In the genomic region with DNA sequence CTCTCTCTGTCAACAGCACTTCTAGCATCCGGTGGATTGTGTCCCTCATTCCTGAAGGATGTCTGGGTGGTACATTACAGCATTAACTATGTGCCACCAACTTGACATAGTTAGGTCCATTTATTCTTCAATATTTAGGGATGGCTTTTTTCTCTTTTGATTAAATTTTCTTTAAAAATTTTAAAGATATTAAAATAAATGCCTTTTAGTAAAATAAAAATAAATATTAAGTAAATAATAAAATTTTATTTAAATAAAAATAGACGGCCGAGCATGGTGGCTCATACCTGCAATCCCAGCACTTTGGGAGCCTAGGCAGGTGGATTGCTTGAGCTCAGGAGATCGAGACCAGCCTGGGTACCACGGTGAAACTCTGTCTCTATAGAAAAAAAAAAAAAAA, we compare ENCODE assay signal across 38 cellular contexts. TPM values are rescaled to one million over a fixed set of nuclear protein-coding genes. Genes with fewer than 3 reads are reported as not detected.
"Had no signal": no experiment of that assay in that cellular context is flagged by ENCODE, and none has a peak within 500 bp of the region (broad histone marks: within the 10 kb centered on the region; RNA-seq: fewer than 3 reads in every experiment).

No MANE protein-coding gene starts in this region.

- H3K9me3 ChIP-seq: MG63 had no signal

- H3K36me3 ChIP-seq: MG63 had no signal

- H3K27me3 ChIP-seq: MG63 had no signal

- H3K4me3 ChIP-seq: MG63 had no signal

- DNase-seq: Karpas-422, Kasumi-1, MG63, MM.1S, MV-4-11, NCI-H1048, NCI-H1092, NCI-H1092 treated with DMSO at 0.1 percent for 48 hours, NCI-H1105, NCI-H1105 treated with DMSO at 0.1 percent for 48 hours, NCI-H1417, NCI-H1417 treated with DMSO at 0.1 percent for 48 hours, NCI-H1436, NCI-H1436 treated with DMSO at 0.1 percent for 48 hours, NCI-H146, NCI-H1694, NCI-H1694 treated with DMSO at 0.1 percent for 48 hours, NCI-H187, NCI-H187 treated with DMSO at 0.1 percent for 48 hours, NCI-H1930, NCI-H2029, NCI-H2029 treated with DMSO at 0.1 percent for 48 hours, NCI-H2081, NCI-H2081 treated with DMSO at 0.1 percent for 48 hours, NCI-H2107, NCI-H2171, NCI-H2171 treated with DMSO at 0.1 percent for 48 hours, NCI-H2227 treated with DMSO at 0.1 percent for 48 hours, NCI-H226, NCI-H345, NCI-H446, NCI-H446 treated with DMSO at 0.1 percent for 48 hours, NCI-H510A, NCI-H510A treated with DMSO at 0.1 percent for 48 hours, NCI-H524 had no signal

RNA-seq across cellular contexts. Expression of gene ANKRD45, which starts 35.5 kb away (rescaled TPM):
- total RNA-seq: LHCN-M2, MCF 10A, NCI-H460 had no signal
